ENCODE assay signal across 25 cellular contexts in the genomic region with DNA sequence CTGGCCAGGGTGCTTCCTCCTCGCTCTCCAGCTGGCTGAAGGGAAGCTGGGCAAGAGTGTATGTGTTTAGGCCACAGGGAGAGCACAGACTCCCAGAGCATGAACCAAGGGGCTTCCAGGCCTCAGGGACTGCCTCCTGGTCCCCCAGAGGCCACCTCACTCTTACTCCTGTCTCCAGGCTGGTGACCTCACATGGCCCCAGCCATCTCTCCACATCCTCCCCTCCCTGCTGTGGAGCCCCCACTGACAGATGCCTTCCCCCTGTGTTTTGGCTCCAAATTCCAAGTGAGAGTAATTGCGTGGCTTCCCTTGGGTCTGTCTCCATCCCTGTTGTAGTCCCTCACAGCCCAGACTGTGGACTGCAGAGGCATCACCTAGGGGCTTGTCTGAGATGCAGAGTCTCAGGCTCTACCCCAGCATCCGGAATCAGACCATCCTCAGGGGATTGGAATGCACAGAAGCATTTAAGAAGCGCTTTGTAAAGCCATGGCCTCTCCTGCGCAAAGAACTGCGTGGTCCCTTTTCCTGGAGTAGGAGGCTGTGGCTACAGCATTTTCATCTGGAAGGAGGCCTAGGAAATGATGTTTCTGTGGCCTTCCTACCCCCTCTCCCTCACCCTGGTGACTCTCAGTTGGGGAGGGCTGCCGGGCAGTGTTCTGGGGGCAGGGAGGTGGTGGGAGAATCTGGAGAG.
DNase-seq lines count a peak whose midpoint lies in the region; ATAC-seq and TF ChIP-seq lines count a peak whose summit lies in the region.
"Had no signal": no experiment of that assay in that cellular context is flagged by ENCODE, and none has a peak within 500 bp of the region (broad histone marks: within the 10 kb centered on the region; RNA-seq: fewer than 3 reads in every experiment).

No MANE protein-coding gene starts in this region.

- H3K23ac ChIP-seq in neuronal stem cell (ENCODE audit: low read depth, low read length, poor library complexity) = no peak overlapping the region

- H3K79me1 ChIP-seq in neuronal stem cell (ENCODE audit: low read depth, low read length) = peaks cover 7% of the 10 kb centered on the region

- no peak overlapping the region for H2BK12ac ChIP-seq in neuronal stem cell (ENCODE audit: low read length)

- DNase-seq in EH (ENCODE audit: low read depth) (peak; percentile 16), endothelial cell (ENCODE audit: low spot score) (no peak), neuronal stem cell (ENCODE audit: low spot score) (no peak), HT-29 (ENCODE audit: low spot score) (no peak), chondrocyte (ENCODE audit: low spot score) (no peak), left colon (no peak)
- DNase-seq in activated CD4-positive, alpha-beta memory T cell treated with anti-CD3 and anti-CD28 coated beads for 36 hours = no peak
- DNase-seq: ACHN; activated B cell treated with CpG ODN at 0.5 μM for 24 hours; activated CD4-positive, alpha-beta T cell treated with anti-CD3 and anti-CD28 coated beads, Interleukin-2, amount 50 U/mL, for 48 hours; activated gamma-delta T cell treated with Interleukin-2 at 50 U/mL for 16 hours; adrenal gland; COR-L47; NCI-H1417; NCI-H2081 treated with DMSO at 0.1 percent for 48 hours; stimulated activated CD4-positive, alpha-beta T cell treated with anti-CD3 and anti-CD28 coated beads, Interleukin-4, amount 100 ng/mL, for 24 hours; T-helper 9 cell; tibial artery had no signal

- H3K4me3 Mint-ChIP-seq in endothelial cell (ENCODE audit: unreplicated experiment) (peak overlapping the region; percentile 37), chondrocyte (ENCODE audit: unreplicated experiment) (no peak overlapping the region)
- H3K4me3 Mint-ChIP-seq in activated CD4-positive, alpha-beta memory T cell treated with anti-CD3 and anti-CD28 coated beads for 36 hours = no peak overlapping the region
- H3K4me3 Mint-ChIP-seq: activated B cell treated with CpG ODN at 0.5 μM for 24 hours; neural crest cell; stimulated activated naive CD8-positive, alpha-beta T cell treated with anti-CD3 and anti-CD28 coated beads, Interleukin-15, Interleukin-2, amounts not matched to agents 100 ng/mL and 50 ng/mL, for 24 hours had no signal

- no peak overlapping the region for H3K4me2 ChIP-seq in neuronal stem cell (ENCODE audit: insufficient read depth, low read length, poor library complexity, severe bottlenecking)
- H3K4me2 ChIP-seq: BLaER1 had no signal

- no peaks in the 10 kb centered on the region for H3K27me3 ChIP-seq in HUES64 (ENCODE audit: insufficient read depth, low read length)
- no peaks in the 10 kb centered on the region for H3K27me3 ChIP-seq in neuronal stem cell (ENCODE audit: control insufficient read depth in 3 of 3, insufficient read depth in 3 of 3, low read depth in 1 of 3, low read length in 3 of 3)
- H3K27me3 ChIP-seq: adrenal gland, BLaER1, breast epithelium, tibial artery had no signal

- no peak overlapping the region for H2BK15ac ChIP-seq in neuronal stem cell (ENCODE audit: low read length)

- no peak overlapping the region for H3K4ac ChIP-seq in neuronal stem cell (ENCODE audit: low read length)

- intact Hi-C loops in left colon (cut with DNase I, micrococcal nuclease) = no loop called here
- intact Hi-C loops in activated CD4-positive, alpha-beta memory T cell treated with anti-CD3 and anti-CD28 coated beads for 36 hours (cut with micrococcal nuclease) = no loop called here

- POLR2A ChIA-PET in activated CD4-positive, alpha-beta memory T cell treated with anti-CD3 and anti-CD28 coated beads for 36 hours (lab: Charles Lee) = no interaction called here

- H3K27me3 Mint-ChIP-seq in endothelial cell (ENCODE audit: unreplicated experiment) = peaks cover 7% of the 10 kb centered on the region
- no peaks in the 10 kb centered on the region for H3K27me3 Mint-ChIP-seq in chondrocyte (ENCODE audit: low read depth)
- H3K27me3 Mint-ChIP-seq in activated CD4-positive, alpha-beta memory T cell treated with anti-CD3 and anti-CD28 coated beads for 36 hours = no peaks in the 10 kb centered on the region
- H3K27me3 Mint-ChIP-seq: activated B cell treated with CpG ODN at 0.5 μM for 24 hours; stimulated activated naive CD8-positive, alpha-beta T cell treated with anti-CD3 and anti-CD28 coated beads, Interleukin-15, Interleukin-2, amounts not matched to agents 100 ng/mL and 50 ng/mL, for 24 hours had no signal

- H3K36me3 Mint-ChIP-seq in endothelial cell (ENCODE audit: low read depth, unreplicated experiment) (peaks cover 7% of the 10 kb centered on the region), chondrocyte (ENCODE audit: low read depth) (peaks cover 6% of the 10 kb centered on the region)
- H3K36me3 Mint-ChIP-seq in activated CD4-positive, alpha-beta memory T cell treated with anti-CD3 and anti-CD28 coated beads for 36 hours = peaks cover 6% of the 10 kb centered on the region

- H3K36me3 ChIP-seq in HUES64 (ENCODE audit: insufficient read depth, low read length) = peaks cover 13% of the 10 kb centered on the region
- peaks cover 5 to 62% of the 10 kb centered on the region in 2 donors for H3K36me3 ChIP-seq in neuronal stem cell (replicated peaks in 1 of 2; ENCODE audit: control insufficient read depth in 2 of 2, insufficient read depth in 2 of 2, low read length in 2 of 2)
- H3K36me3 ChIP-seq: breast epithelium had no signal

- 89% methylated on average over 7 of the region's 7 CpGs for WGBS in HUES64
- WGBS in neuronal stem cell (ENCODE audit: extremely low coverage in 2 of 2, insufficient read length in 2 of 2, insufficient replicate concordance in 1 of 2), 2 donors = no CpG with 5 or more reads among the region's 7 CpGs

- H2AFZ ChIP-seq in neuronal stem cell (ENCODE audit: low read length) = no peak overlapping the region

- TF ChIP-seq CTCF in endothelial cell (IDR thresholded peaks at IDR 0.05; ENCODE audit: unreplicated experiment) (no peak), chondrocyte (IDR thresholded peaks at IDR 0.05) (no peak)

- no peak overlapping the region for H4K8ac ChIP-seq in neuronal stem cell (ENCODE audit: low read depth, low read length)

- 0 out of 2 replicates have a peak overlapping the region, but pooled peaks have one; percentile 20 for H3K27ac ChIP-seq in HUES64 (ENCODE audit: low read depth, low read length)
- no peak overlapping the region for H3K27ac ChIP-seq in neuronal stem cell (replicated peaks; ENCODE audit: low read length)
- H3K27ac ChIP-seq: adrenal gland, BLaER1, breast epithelium, psoas muscle, RWPE1, tibial artery had no signal

- no peak overlapping the region for H4K91ac ChIP-seq in neuronal stem cell (ENCODE audit: low read depth, low read length, poor library complexity)

- peak overlapping the region; percentile 76 for H3K18ac ChIP-seq in neuronal stem cell (ENCODE audit: low read length)

- H3K14ac ChIP-seq in neuronal stem cell (ENCODE audit: low read length) = no peak overlapping the region

- no peaks in the 10 kb centered on the region for H3K9me3 ChIP-seq in HUES64 (ENCODE audit: insufficient read depth, low read depth, low read length)
- H3K9me3 ChIP-seq in neuronal stem cell (replicated peaks in 1 of 2; ENCODE audit: control insufficient read depth in 2 of 2, insufficient read depth in 1 of 2, low read depth in 1 of 2, low read length in 2 of 2) = peaks cover 10 to 27% of the 10 kb centered on the region in 2 donors
- H3K9me3 ChIP-seq: adrenal gland, BLaER1, breast epithelium, psoas muscle, tibial artery had no signal

- ATAC-seq in left colon = no peak

- H3K9me3 Mint-ChIP-seq in endothelial cell (ENCODE audit: unreplicated experiment) (no peaks in the 10 kb centered on the region), chondrocyte (ENCODE audit: low read depth) (no peaks in the 10 kb centered on the region)
- no peaks in the 10 kb centered on the region for H3K9me3 Mint-ChIP-seq in activated CD4-positive, alpha-beta memory T cell treated with anti-CD3 and anti-CD28 coated beads for 36 hours
- H3K9me3 Mint-ChIP-seq: activated B cell treated with CpG ODN at 0.5 μM for 24 hours; neural crest cell; stimulated activated naive CD8-positive, alpha-beta T cell treated with anti-CD3 and anti-CD28 coated beads, Interleukin-15, Interleukin-2, amounts not matched to agents 100 ng/mL and 50 ng/mL, for 24 hours had no signal

- H3K27ac Mint-ChIP-seq in endothelial cell (ENCODE audit: unreplicated experiment) = no peak overlapping the region
- no peak overlapping the region for H3K27ac Mint-ChIP-seq in chondrocyte (ENCODE audit: unreplicated experiment)
- H3K27ac Mint-ChIP-seq in activated CD4-positive, alpha-beta memory T cell treated with anti-CD3 and anti-CD28 coated beads for 36 hours = no peak overlapping the region
- H3K27ac Mint-ChIP-seq: activated B cell treated with CpG ODN at 0.5 μM for 24 hours; stimulated activated naive CD8-positive, alpha-beta T cell treated with anti-CD3 and anti-CD28 coated beads, Interleukin-15, Interleukin-2, amounts not matched to agents 100 ng/mL and 50 ng/mL, for 24 hours had no signal

- no peak overlapping the region for H3K9ac ChIP-seq in HUES64 (ENCODE audit: low read depth, low read length)
- H3K9ac ChIP-seq in neuronal stem cell (ENCODE audit: low read depth, low read length, poor library complexity) = no peak overlapping the region
- H3K9ac ChIP-seq: BLaER1 had no signal

- H3K4me1 Mint-ChIP-seq in endothelial cell (ENCODE audit: unreplicated experiment) (peaks cover 5% of the 10 kb centered on the region), chondrocyte (ENCODE audit: low read depth) (peaks cover 38% of the 10 kb centered on the region)
- H3K4me1 Mint-ChIP-seq in activated CD4-positive, alpha-beta memory T cell treated with anti-CD3 and anti-CD28 coated beads for 36 hours (ENCODE audit: low read depth) = no peaks in the 10 kb centered on the region
- H3K4me1 Mint-ChIP-seq: activated B cell treated with CpG ODN at 0.5 μM for 24 hours had no signal

- no peak overlapping the region for H2BK5ac ChIP-seq in neuronal stem cell (ENCODE audit: low read length)

- CTCF ChIA-PET in activated CD4-positive, alpha-beta memory T cell treated with anti-CD3 and anti-CD28 coated beads for 36 hours (lab: Charles Lee) = no interaction called here

- no peak overlapping the region for H3K4me3 ChIP-seq in HUES64 (ENCODE audit: low read length)
- no peak overlapping the region for H3K4me3 ChIP-seq in neuronal stem cell (ENCODE audit: low read length in 2 of 2)
- H3K4me3 ChIP-seq: adrenal gland, BLaER1, breast epithelium, psoas muscle, tibial artery had no signal

- H3K4me1 ChIP-seq in HUES64 (ENCODE audit: insufficient read depth, low read length) (peaks cover 40% of the 10 kb centered on the region), neuronal stem cell (ENCODE audit: control insufficient read depth in 2 of 2, insufficient read depth in 1 of 2, low read depth in 1 of 2, low read length in 2 of 2) (peaks cover 5 to 23% of the 10 kb centered on the region in 2 donors)
- H3K4me1 ChIP-seq: BLaER1, psoas muscle had no signal

- no peak overlapping the region for H2AK5ac ChIP-seq in neuronal stem cell (ENCODE audit: low read depth, low read length)

- H2BK120ac ChIP-seq in neuronal stem cell (ENCODE audit: low read depth, low read length) = no peak overlapping the region
